1 cellular context compared by ENCODE assay signal in the genomic region with DNA sequence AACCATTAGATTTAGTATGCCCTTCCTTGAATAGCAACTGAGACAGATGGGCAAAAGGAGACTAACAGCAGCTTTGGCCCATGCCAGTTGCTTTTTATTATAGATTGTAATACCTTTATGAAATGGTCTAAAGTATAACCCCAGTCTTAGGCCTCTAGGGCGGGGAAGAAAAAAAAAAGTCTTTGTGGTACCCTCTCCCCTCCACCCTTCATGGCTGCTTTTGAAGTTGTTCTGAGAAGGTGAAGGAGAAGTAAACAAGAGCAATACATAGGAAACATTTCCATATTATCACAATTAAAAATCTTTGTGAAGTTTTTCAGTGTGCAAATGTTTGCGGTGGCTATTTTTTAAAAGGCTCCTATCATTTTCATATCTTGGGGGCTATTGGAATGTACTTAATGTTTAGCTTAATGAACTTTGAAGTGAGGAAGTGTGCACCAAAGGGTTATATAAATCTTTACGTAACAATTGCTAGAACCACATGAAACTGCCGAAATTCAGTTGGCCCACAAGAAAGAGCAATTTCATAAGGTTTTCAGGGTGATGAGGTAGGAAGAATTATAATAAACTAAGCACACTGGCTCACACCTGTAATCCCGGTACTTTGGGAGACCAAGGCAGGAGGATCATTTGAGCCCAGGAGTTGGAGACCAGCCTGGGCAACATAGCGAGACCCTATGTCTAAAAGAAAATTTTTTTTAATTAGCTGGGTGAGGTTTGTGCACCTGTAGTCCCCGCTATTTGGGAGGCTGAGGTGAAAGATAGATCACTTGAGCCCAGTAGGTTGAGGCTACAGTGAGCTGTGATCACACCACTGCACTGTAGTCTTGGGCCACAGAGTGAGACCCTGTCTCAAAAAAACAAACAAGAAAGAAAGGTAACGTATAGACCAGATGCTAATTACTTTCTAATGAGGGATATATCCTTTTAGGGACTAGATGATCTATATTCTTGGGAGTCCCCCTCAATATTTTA.
TF ChIP-seq lines count a peak whose summit lies in the region.

No MANE protein-coding gene starts in this region.

TF ChIP-seq in HepG2, 621 proteins besides CTCF, POLR2A, EP300 and RAD21:
- TF ChIP-seq, protein P1, sequence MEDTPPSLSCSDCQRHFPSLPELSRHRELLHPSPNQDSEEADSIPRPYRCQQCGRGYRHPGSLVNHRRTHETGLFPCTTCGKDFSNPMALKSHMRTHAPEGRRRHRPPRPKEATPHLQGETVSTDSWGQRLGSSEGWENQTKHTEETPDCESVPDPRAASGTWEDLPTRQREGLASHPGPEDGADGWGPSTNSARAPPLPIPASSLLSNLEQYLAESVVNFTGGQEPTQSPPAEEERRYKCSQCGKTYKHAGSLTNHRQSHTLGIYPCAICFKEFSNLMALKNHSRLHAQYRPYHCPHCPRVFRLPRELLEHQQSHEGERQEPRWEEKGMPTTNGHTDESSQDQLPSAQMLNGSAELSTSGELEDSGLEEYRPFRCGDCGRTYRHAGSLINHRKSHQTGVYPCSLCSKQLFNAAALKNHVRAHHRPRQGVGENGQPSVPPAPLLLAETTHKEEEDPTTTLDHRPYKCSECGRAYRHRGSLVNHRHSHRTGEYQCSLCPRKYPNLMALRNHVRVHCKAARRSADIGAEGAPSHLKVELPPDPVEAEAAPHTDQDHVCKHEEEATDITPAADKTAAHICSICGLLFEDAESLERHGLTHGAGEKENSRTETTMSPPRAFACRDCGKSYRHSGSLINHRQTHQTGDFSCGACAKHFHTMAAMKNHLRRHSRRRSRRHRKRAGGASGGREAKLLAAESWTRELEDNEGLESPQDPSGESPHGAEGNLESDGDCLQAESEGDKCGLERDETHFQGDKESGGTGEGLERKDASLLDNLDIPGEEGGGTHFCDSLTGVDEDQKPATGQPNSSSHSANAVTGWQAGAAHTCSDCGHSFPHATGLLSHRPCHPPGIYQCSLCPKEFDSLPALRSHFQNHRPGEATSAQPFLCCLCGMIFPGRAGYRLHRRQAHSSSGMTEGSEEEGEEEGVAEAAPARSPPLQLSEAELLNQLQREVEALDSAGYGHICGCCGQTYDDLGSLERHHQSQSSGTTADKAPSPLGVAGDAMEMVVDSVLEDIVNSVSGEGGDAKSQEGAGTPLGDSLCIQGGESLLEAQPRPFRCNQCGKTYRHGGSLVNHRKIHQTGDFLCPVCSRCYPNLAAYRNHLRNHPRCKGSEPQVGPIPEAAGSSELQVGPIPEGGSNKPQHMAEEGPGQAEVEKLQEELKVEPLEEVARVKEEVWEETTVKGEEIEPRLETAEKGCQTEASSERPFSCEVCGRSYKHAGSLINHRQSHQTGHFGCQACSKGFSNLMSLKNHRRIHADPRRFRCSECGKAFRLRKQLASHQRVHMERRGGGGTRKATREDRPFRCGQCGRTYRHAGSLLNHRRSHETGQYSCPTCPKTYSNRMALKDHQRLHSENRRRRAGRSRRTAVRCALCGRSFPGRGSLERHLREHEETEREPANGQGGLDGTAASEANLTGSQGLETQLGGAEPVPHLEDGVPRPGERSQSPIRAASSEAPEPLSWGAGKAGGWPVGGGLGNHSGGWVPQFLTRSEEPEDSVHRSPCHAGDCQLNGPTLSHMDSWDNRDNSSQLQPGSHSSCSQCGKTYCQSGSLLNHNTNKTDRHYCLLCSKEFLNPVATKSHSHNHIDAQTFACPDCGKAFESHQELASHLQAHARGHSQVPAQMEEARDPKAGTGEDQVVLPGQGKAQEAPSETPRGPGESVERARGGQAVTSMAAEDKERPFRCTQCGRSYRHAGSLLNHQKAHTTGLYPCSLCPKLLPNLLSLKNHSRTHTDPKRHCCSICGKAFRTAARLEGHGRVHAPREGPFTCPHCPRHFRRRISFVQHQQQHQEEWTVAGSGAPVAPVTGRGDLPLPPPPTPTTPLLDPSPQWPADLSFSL (CRISPR knock-in tag; IDR thresholded peaks at IDR 0.05), result no peak
- no peak for TF ChIP-seq FOXM1 (CRISPR knock-in tag; IDR thresholded peaks at IDR 0.05)
- 0 out of 2 replicates have a peak, but pooled peaks have one; percentile 21 for TF ChIP-seq GFI1 (CRISPR knock-in tag; IDR thresholded peaks at IDR 0.05; ENCODE audit: borderline replicate concordance)
- TF ChIP-seq SP1 (IDR thresholded peaks at IDR 0.05), result no peak
- no peak for TF ChIP-seq SP1 (CRISPR knock-in tag; IDR thresholded peaks at IDR 0.05)
- TF ChIP-seq, protein P2, sequence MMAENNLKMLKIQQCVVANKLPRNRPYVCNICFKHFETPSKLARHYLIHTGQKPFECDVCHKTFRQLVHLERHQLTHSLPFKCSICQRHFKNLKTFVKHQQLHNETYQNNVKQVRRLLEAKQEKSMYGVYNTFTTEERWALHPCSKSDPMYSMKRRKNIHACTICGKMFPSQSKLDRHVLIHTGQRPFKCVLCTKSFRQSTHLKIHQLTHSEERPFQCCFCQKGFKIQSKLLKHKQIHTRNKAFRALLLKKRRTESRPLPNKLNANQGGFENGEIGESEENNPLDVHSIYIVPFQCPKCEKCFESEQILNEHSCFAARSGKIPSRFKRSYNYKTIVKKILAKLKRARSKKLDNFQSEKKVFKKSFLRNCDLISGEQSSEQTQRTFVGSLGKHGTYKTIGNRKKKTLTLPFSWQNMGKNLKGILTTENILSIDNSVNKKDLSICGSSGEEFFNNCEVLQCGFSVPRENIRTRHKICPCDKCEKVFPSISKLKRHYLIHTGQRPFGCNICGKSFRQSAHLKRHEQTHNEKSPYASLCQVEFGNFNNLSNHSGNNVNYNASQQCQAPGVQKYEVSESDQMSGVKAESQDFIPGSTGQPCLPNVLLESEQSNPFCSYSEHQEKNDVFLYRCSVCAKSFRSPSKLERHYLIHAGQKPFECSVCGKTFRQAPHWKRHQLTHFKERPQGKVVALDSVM (CRISPR knock-in tag; IDR thresholded peaks at IDR 0.05), result 0 out of 2 replicates have a peak, but pooled peaks have one; percentile 16
- TF ChIP-seq ZNF121 (CRISPR knock-in tag; IDR thresholded peaks at IDR 0.05), result peak; percentile 54; the same call in 1 of the 2 replicates
- TF ChIP-seq RBFOX2 (IDR thresholded peaks at IDR 0.05; ENCODE audit: low read depth, low read length), result peak; percentile 24; the same call in 1 of the 2 replicates
